ENCODE assay signal across 12 cellular contexts in the genomic region with DNA sequence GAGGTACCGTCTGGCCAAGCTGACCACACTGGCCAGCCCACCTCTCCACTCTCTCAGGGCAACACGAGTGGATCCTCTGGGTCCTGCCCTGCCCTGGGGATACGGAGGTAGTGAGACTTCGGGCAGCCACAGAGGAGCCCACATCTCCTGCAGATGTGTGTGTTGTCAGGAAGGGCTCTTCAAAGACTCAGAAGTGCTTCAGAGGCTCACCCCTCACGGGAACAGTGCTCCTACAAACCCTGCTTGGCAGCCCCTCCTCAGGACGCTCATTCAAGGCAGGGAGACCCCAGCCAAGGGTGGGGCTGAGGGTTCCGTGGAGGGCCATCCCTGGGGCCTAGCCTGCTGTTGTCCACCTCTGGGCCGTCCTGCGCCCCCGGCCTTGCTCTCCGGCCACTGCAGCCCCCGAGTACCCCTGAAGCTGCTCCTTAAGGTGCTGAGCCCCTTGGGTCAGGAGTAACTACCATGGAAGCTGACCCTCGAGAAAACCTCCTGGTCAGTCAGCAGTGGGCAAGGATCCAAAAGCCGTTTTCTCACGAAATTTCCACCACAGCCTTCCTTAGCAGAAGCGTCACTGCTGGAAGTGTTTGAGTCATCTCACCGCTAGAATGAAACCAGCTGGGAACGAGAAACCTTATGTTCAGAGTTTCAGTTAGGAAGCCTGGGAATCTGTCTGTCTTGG. TPM values are rescaled to one million over a fixed set of nuclear protein-coding genes. Genes with fewer than 3 reads are reported as not detected.
DNase-seq lines count a peak whose midpoint lies in the region; TF ChIP-seq lines count a peak whose summit lies in the region.
"Had no signal": no experiment of that assay in that cellular context is flagged by ENCODE, and none has a peak within 500 bp of the region (broad histone marks: within the 10 kb centered on the region; RNA-seq: fewer than 3 reads in every experiment).

No MANE protein-coding gene starts in this region.

- H3K27ac Mint-ChIP-seq in brain (peak overlapping the region in 4 of 5 experiments; percentile 13 to 70 (median 48)), mesothelial cell of epicardium (peak overlapping the region; percentile 62)
- H3K27ac Mint-ChIP-seq: activated naive CD8-positive, alpha-beta T cell treated with anti-CD3 and anti-CD28 coated beads for 36 hours; naive thymus-derived CD4-positive, alpha-beta T cell had no signal

- no peak overlapping the region for H3K4me3 ChIP-seq in AG09309 (ENCODE audit: control insufficient read depth, low read depth, low read length)
- H3K4me3 ChIP-seq: heart left ventricle had no signal

- H3K36me3 Mint-ChIP-seq in brain (peaks cover 7% of the 10 kb centered on the region), mesothelial cell of epicardium (peaks cover 18% of the 10 kb centered on the region)
- H3K36me3 Mint-ChIP-seq: activated naive CD8-positive, alpha-beta T cell treated with anti-CD3 and anti-CD28 coated beads for 36 hours had no signal

- no peaks in the 10 kb centered on the region for H3K27me3 Mint-ChIP-seq in brain
- H3K27me3 Mint-ChIP-seq in mesothelial cell of epicardium (ENCODE audit: low read depth): no peaks in the 10 kb centered on the region
- H3K27me3 Mint-ChIP-seq: activated naive CD8-positive, alpha-beta T cell treated with anti-CD3 and anti-CD28 coated beads for 36 hours; naive thymus-derived CD4-positive, alpha-beta T cell had no signal

- TF ChIP-seq CTCF in AG09309 (IDR thresholded peaks at IDR 0.05; ENCODE audit: control insufficient read depth, insufficient read depth, low read depth, low read length, missing control alignments) (no peak), brain (conservative IDR thresholded peaks at IDR 0.05) (no peak), mesothelial cell of epicardium (IDR thresholded peaks at IDR 0.05; ENCODE audit: unreplicated experiment) (no peak)

- DNase-seq in AG09309 (ENCODE audit: low read depth) (peak; percentile 96), HK-2 (ENCODE audit: unreplicated experiment) (peak; percentile 80), mesothelial cell of epicardium (ENCODE audit: low spot score in 2 of 2, unreplicated experiment in 2 of 2) (no peak), NCI-H1694 (lab: John Stamatoyannopoulos, UW) (no peak), iPS-NIHi7 (ENCODE audit: extremely low spot score) (no peak), cortex of kidney (lab: John Stamatoyannopoulos, UW) (no peak)
- no peak for DNase-seq in stimulated activated naive CD4-positive, alpha-beta T cell (lab: John Stamatoyannopoulos, UW)
- DNase-seq: activated naive CD8-positive, alpha-beta T cell treated with anti-CD3 and anti-CD28 coated beads for 36 hours; naive thymus-derived CD4-positive, alpha-beta T cell; NCI-H82 had no signal

- H3K4me1 Mint-ChIP-seq in brain (peaks cover 21% of the 10 kb centered on the region), mesothelial cell of epicardium (peaks cover 3% of the 10 kb centered on the region)
- H3K4me1 Mint-ChIP-seq: activated naive CD8-positive, alpha-beta T cell treated with anti-CD3 and anti-CD28 coated beads for 36 hours; naive thymus-derived CD4-positive, alpha-beta T cell had no signal

- H3K9me3 Mint-ChIP-seq in brain (peaks cover 0 to 3% (median 0%) of the 10 kb centered on the region in 5 experiments), mesothelial cell of epicardium (no peaks in the 10 kb centered on the region)
- H3K9me3 Mint-ChIP-seq: activated naive CD8-positive, alpha-beta T cell treated with anti-CD3 and anti-CD28 coated beads for 36 hours; naive thymus-derived CD4-positive, alpha-beta T cell had no signal

- H3K4me3 Mint-ChIP-seq in brain: no peak overlapping the region
- no peak overlapping the region for H3K4me3 Mint-ChIP-seq in mesothelial cell of epicardium
- H3K4me3 Mint-ChIP-seq: activated naive CD8-positive, alpha-beta T cell treated with anti-CD3 and anti-CD28 coated beads for 36 hours; naive thymus-derived CD4-positive, alpha-beta T cell had no signal

RNA-seq across cellular contexts. Expression of gene LRRC14B, which starts 23.2 kb away (rescaled TPM):
- 0.68 TPM for polyA plus RNA-seq in brain (ENCODE audit: insufficient read depth, low read depth, low replicate concordance)
- 0.22 to 0.27 TPM in 2 of 3 replicates, not detected in the other for total RNA-seq in mesothelial cell of epicardium
- total RNA-seq: naive thymus-derived CD4-positive, alpha-beta T cell had no signal

RNA-seq across cellular contexts. Expression of gene CCDC127, which starts 49.8 kb away (rescaled TPM):
- polyA plus RNA-seq in brain (ENCODE audit: insufficient read depth, low read depth, low replicate concordance): 7.5 TPM
- total RNA-seq in mesothelial cell of epicardium: 9.3 to 10.2 TPM (median 9.7 TPM) in 3 replicates

RNA-seq across cellular contexts. Expression of gene SDHA, which starts 50.0 kb away (rescaled TPM):
- polyA plus RNA-seq in brain (ENCODE audit: insufficient read depth, low read depth, low replicate concordance): 172 TPM
- 83.4 to 86.3 TPM (median 85.9 TPM) in 3 replicates for total RNA-seq in mesothelial cell of epicardium

Comparison
In these comparisons a context has a peak if more than half of its experiments do, and no peak if none do; other contexts are left out.
1. DNase-seq: peak in AG09309 (single experiment) and HK-2 (single experiment); none in mesothelial cell of epicardium (0 of 2), NCI-H1694 (single experiment), iPS-NIHi7 (single experiment), cortex of kidney (single experiment) and stimulated activated naive CD4-positive, alpha-beta T cell (0 of 6).